In genomic region chr11:10410844-10411200, GRCh38 we compare ENCODE assay signal across 16 cellular contexts. TPM values are rescaled to one million over a fixed set of nuclear protein-coding genes. Genes with fewer than 3 reads are reported as not detected.
DNase-seq lines count a peak whose midpoint lies in the region; ATAC-seq, FAIRE-seq and TF ChIP-seq lines count a peak whose summit lies in the region.
"Had no signal": no experiment of that assay in that cellular context is flagged by ENCODE, and none has a peak within 500 bp of the region (broad histone marks: within the 10 kb centered on the region; RNA-seq: fewer than 3 reads in every experiment).

No MANE protein-coding gene starts in this region.

- no peak overlapping the region for H3K4me3 ChIP-seq in A549
- no peak overlapping the region for H3K4me3 ChIP-seq in BLaER1 treated with 17β-estradiol and CSF1 and Interleukin-3, amounts not matched to agents 10 nM and 100 nM
- no peak overlapping the region for H3K4me3 ChIP-seq in MG63
- no peak overlapping the region for H3K4me3 ChIP-seq in BE2C (ENCODE audit: low read depth, low read length)
- H3K4me3 ChIP-seq: GM23338 had no signal

- CTCF ChIA-PET in A549 (lab: Yijun Ruan, JAX) = interaction anchor here (1.1 to 4.3 kb wide), 4 partner anchors 46 to 326 kb away, joined by 3 to 20 read pairs (median 4); no protein-coding TSS in a partner anchor

- TF ChIP-seq CTCF in A549 (IDR thresholded peaks at IDR 0.05) = no peak
- no peak for TF ChIP-seq CTCF in BE2C (IDR thresholded peaks at IDR 0.05; ENCODE audit: low read depth, low read length)

- FAIRE-seq in A549 (lab: Jason Lieb, UNC) = no peak
- FAIRE-seq: GM12892 had no signal

- no peaks in the 10 kb centered on the region for H3K9me3 ChIP-seq in A549
- no peaks in the 10 kb centered on the region for H3K9me3 ChIP-seq in BLaER1 treated with 17β-estradiol and CSF1 and Interleukin-3, amounts not matched to agents 10 nM and 100 nM (replicated peaks in 1 of 11)
- no peaks in the 10 kb centered on the region for H3K9me3 ChIP-seq in MG63
- H3K9me3 ChIP-seq in BE2C = no peaks in the 10 kb centered on the region

- no peak for TF ChIP-seq POLR2A in A549 (IDR thresholded peaks at IDR 0.05; ENCODE audit: low read length)

- WGBS in A549 (ENCODE audit: missing lambda C conversion rate) = 90% methylated on average over 2 of the region's 2 CpGs

- POLR2A ChIA-PET in A549 (lab: Yijun Ruan, JAX) = no interaction called here

- DNase-seq in A549 (ENCODE audit: low read depth in 1 of 2, low spot score in 1 of 2) = no peak
- DNase-seq in amniotic epithelial cell (ENCODE audit: low read depth) = peak; percentile 16
- DNase-seq in kidney tubule cell (ENCODE audit: low spot score) = peak; percentile 68
- no peak for DNase-seq in activated effector memory CD4-positive, alpha-beta T cell treated with anti-CD3 and anti-CD28 coated beads, Interleukin-2, amount 50 U/mL, for 16 hours
- no peak for DNase-seq in MG63
- no peak for DNase-seq in BE2C
- DNase-seq in SHP77 (lab: John Stamatoyannopoulos, UW) = no peak
- DNase-seq: AML-193; C1 segment of cervical spinal cord; CD4-positive, alpha-beta T cell; DND-41; GDM1; H7 had no signal

- no peak for TF ChIP-seq EP300 in A549 (IDR thresholded peaks at IDR 0.05)

- no peak overlapping the region for H3K9ac ChIP-seq in BLaER1 treated with 17β-estradiol and CSF1 and Interleukin-3, amounts not matched to agents 10 nM and 100 nM

- TF ChIP-seq RAD21 in A549 (conservative IDR thresholded peaks at IDR 0.05 in 1 of 2, IDR thresholded peaks at IDR 0.05 in 1 of 2) = no peak

- peak overlapping the region; percentile 15 to 39; a peak in 2 of 6 replicates for H3K27ac ChIP-seq in A549
- 0 out of 22 replicates have a peak overlapping the region, but pooled peaks of 1 of the 11 experiments have one; percentile 8 for H3K27ac ChIP-seq in BLaER1 treated with 17β-estradiol and CSF1 and Interleukin-3, amounts not matched to agents 10 nM and 100 nM

- no peaks in the 10 kb centered on the region for H3K36me3 ChIP-seq in BLaER1 treated with 17β-estradiol and CSF1 and Interleukin-3, amounts not matched to agents 10 nM and 100 nM
- H3K36me3 ChIP-seq in MG63 (no peaks in the 10 kb centered on the region), BE2C (no peaks in the 10 kb centered on the region)

- H3K4me1 ChIP-seq in A549 (peaks cover 22% of the 10 kb centered on the region), BE2C (peaks cover 1% of the 10 kb centered on the region)
- peaks cover 47 to 96% (median 87%) of the 10 kb centered on the region in 10 experiments for H3K4me1 ChIP-seq in BLaER1 treated with 17β-estradiol and CSF1 and Interleukin-3, amounts not matched to agents 10 nM and 100 nM

- H4K20me1 ChIP-seq in BLaER1 treated with 17β-estradiol and CSF1 and Interleukin-3, amounts not matched to agents 10 nM and 100 nM = no peaks in the 10 kb centered on the region

- no peak overlapping the region for H3K4me2 ChIP-seq in A549
- H3K4me2 ChIP-seq in BLaER1 treated with 17β-estradiol and CSF1 and Interleukin-3, amounts not matched to agents 10 nM and 100 nM = peak overlapping the region in 10 of 11 experiments; percentile 23 to 90 (median 80); a peak in 13 of 22 replicates
- H3K4me2 ChIP-seq: GM23338 had no signal

- ATAC-seq in A549 = no peak
- ATAC-seq: GM23338 had no signal

- no peaks in the 10 kb centered on the region for H3K27me3 ChIP-seq in BLaER1 treated with 17β-estradiol and CSF1 and Interleukin-3, amounts not matched to agents 10 nM and 100 nM
- H3K27me3 ChIP-seq in MG63 (no peaks in the 10 kb centered on the region), BE2C (no peaks in the 10 kb centered on the region)

TF ChIP-seq in A549, 52 proteins besides CTCF, POLR2A, EP300 and RAD21:
- TF ChIP-seq JUN (IDR thresholded peaks at IDR 0.05) (no peak), FOSL2 (IDR thresholded peaks at IDR 0.05) (no peak), FOSL2 (CRISPR knock-in tag; IDR thresholded peaks at IDR 0.05) (no peak), EHF (CRISPR knock-in tag; IDR thresholded peaks at IDR 0.05) (no peak), MYC (IDR thresholded peaks at IDR 0.05; ENCODE audit: borderline replicate concordance, low read length) (no peak), RCOR1 (IDR thresholded peaks at IDR 0.05; ENCODE audit: low read depth, low read length) (no peak), KDM5A (IDR thresholded peaks at IDR 0.05) (no peak), NFE2L2 (conservative IDR thresholded peaks at IDR 0.05; ENCODE audit: low read length) (no peak), CBX8 (IDR thresholded peaks at IDR 0.05) (no peak)

RNA-seq across cellular contexts. Expression of gene AMPD3, which starts 44.2 kb away (rescaled TPM):
- polyA plus RNA-seq in A549 (2011; rRNA removed) = 4.7 and 6.6 TPM in 2 replicates
- polyA plus RNA-seq in A549 (2012; cell fraction: cytosol; rRNA removed) = 2.0 and 2.4 TPM in 2 replicates
- 5.3 and 6.9 TPM in 2 replicates for polyA plus RNA-seq in A549 (2012; cell fraction: nucleus; rRNA removed)
- polyA plus RNA-seq in A549 (2017; fragmentation: RNase III; extraction: RNeasy Plus Mini Kit Qiagen cat#74134 plus additional on column Dnase treatment) = 2.9 to 3.6 TPM (median 3.1 TPM) in 3 replicates
- 11.5 and 14.1 TPM in 2 replicates for polyA minus RNA-seq in A549 (2011; rRNA and poly(A)+ RNA removed)
- total RNA-seq in MG63 (2014; rRNA removed; shearing (Covaris generic); ENCODE audit: low replicate concordance) = 1.6 and 4.9 TPM in 2 replicates
- polyA plus RNA-seq in BE2C (2012; ENCODE audit: insufficient read depth, insufficient read length, low read depth) = 11.3 TPM

Comparison
In these comparisons a context has a peak if more than half of its experiments do, and no peak if none do; other contexts are left out.
1. DNase-seq: peak in amniotic epithelial cell (single experiment) and kidney tubule cell (single experiment); none in A549 (0 of 2), activated effector memory CD4-positive, alpha-beta T cell treated with anti-CD3 and anti-CD28 coated beads, Interleukin-2, amount 50 U/mL, for 16 hours (single experiment), MG63 (single experiment), BE2C (single experiment) and SHP77 (0 of 2).